Comparison of ENCODE assay signal across 21 cellular contexts in genomic region chr13:20101467-20102316, GRCh38. TPM values are rescaled to one million over a fixed set of nuclear protein-coding genes. Genes with fewer than 3 reads are reported as not detected.
DNase-seq lines count a peak whose midpoint lies in the region; ATAC-seq lines count a peak whose summit lies in the region.
"Had no signal": no experiment of that assay in that cellular context is flagged by ENCODE, and none has a peak within 500 bp of the region (broad histone marks: within the 10 kb centered on the region; RNA-seq: fewer than 3 reads in every experiment).

No MANE protein-coding gene starts in this region.

- H3K4me1 ChIP-seq in right cardiac atrium (ENCODE audit: control insufficient read depth, insufficient read depth, low read length): peaks cover 2% of the 10 kb centered on the region
- H3K4me1 ChIP-seq: thyroid gland had no signal

- no peaks in the 10 kb centered on the region for H3K27me3 ChIP-seq in right cardiac atrium (ENCODE audit: control insufficient read depth, insufficient read depth)
- H3K27me3 ChIP-seq: thyroid gland had no signal

- no peak overlapping the region for H3K4me3 ChIP-seq in right cardiac atrium (ENCODE audit: low read length)
- peak overlapping the region; percentile 40 for H3K4me3 ChIP-seq in Jurkat, Clone E6-1 (ENCODE audit: low read length)
- H3K4me3 ChIP-seq: thyroid gland had no signal

- WGBS in right cardiac atrium: 47% methylated on average over 8 of the region's 8 CpGs

- DNase-seq in left ventricle myocardium superior: no peak
- DNase-seq in right cardiac atrium: no peak
- DNase-seq in Jurkat, Clone E6-1 (ENCODE audit: low read depth, low spot score): peak; percentile 67
- peak; percentile 66 for DNase-seq in SK-N-DZ (ENCODE audit: low spot score)
- no peak for DNase-seq in NOMO-1 treated with dmso at 0.1 percent for 144 hours (lab: John Stamatoyannopoulos, UW; ENCODE audit: unreplicated experiment)
- DNase-seq in GM19238 (ENCODE audit: insufficient read length, low spot score): no peak
- DNase-seq: activated B cell treated with CpG ODN at 0.5 μM for 24 hours; activated CD4-positive, alpha-beta memory T cell treated with anti-CD3 and anti-CD28 coated beads for 36 hours; anterior cingulate cortex; CD4-positive, alpha-beta memory T cell; central memory CD4-positive, alpha-beta T cell; GF-D8; NCI-H187 treated with DMSO at 0.1 percent for 48 hours; NCI-H446 treated with DMSO at 0.1 percent for 48 hours; stimulated activated naive CD8-positive, alpha-beta T cell treated with anti-CD3 and anti-CD28 coated beads, Interleukin-15, amount 100 ng/mL, for 72 hours; thyroid gland had no signal

- no peak overlapping the region for H3K27ac ChIP-seq in right cardiac atrium (ENCODE audit: low read length)
- H3K27ac ChIP-seq: RWPE1, thyroid gland had no signal

- ATAC-seq in left ventricle myocardium superior: peak; percentile 28
- no peak for ATAC-seq in right cardiac atrium
- ATAC-seq in HG03354 (IDR thresholded peaks at IDR 0.05; ENCODE audit: poor library complexity, severe bottlenecking, unreplicated experiment): no peak
- ATAC-seq: sciatic nerve; stimulated activated naive CD8-positive, alpha-beta T cell treated with anti-CD3 and anti-CD28 coated beads, Interleukin-15, amount 100 ng/mL, for 72 hours had no signal

- intact Hi-C loops in left ventricle myocardium superior (cut with micrococcal nuclease) (no loop called here), right cardiac atrium (cut with DNase I) (no loop called here)

- H3K9me3 ChIP-seq in right cardiac atrium (ENCODE audit: control insufficient read depth, low read length): no peaks in the 10 kb centered on the region
- H3K9me3 ChIP-seq: thyroid gland had no signal

RNA-seq across cellular contexts. Expression of gene GJA3, which starts 59.2 kb away (rescaled TPM):
- total RNA-seq in left ventricle myocardium superior (17.9 TPM), right cardiac atrium (10 to 100 TPM in 1 of 4 donors, 1 to 10 TPM in 3; 5.0 to 11.0 (median 8.5) TPM)
- 5.7 TPM for polyA plus RNA-seq in right cardiac atrium
- 4.6 TPM for polyA plus RNA-seq in Jurkat, Clone E6-1 (2012; ENCODE audit: insufficient read depth, insufficient read length)
- polyA plus RNA-seq in SK-N-DZ (2014; cell fraction: cytosol; rRNA removed): not detected in 2 replicates
- not detected in 2 replicates for polyA plus RNA-seq in SK-N-DZ (2014; cell fraction: nucleus; rRNA removed)
- total RNA-seq: lung microvascular endothelial cell, neural crest cell, sciatic nerve had no signal
- polyA plus RNA-seq: CD4-positive, alpha-beta memory T cell had no signal

Comparison
In these comparisons a context has a peak if more than half of its experiments do, and no peak if none do; other contexts are left out.
1. DNase-seq: peak in Jurkat, Clone E6-1 (single experiment) and SK-N-DZ (single experiment); none in left ventricle myocardium superior (single experiment), right cardiac atrium (0 of 3), NOMO-1 treated with dmso at 0.1 percent for 144 hours (single experiment) and GM19238 (single experiment).